In the genomic region with DNA sequence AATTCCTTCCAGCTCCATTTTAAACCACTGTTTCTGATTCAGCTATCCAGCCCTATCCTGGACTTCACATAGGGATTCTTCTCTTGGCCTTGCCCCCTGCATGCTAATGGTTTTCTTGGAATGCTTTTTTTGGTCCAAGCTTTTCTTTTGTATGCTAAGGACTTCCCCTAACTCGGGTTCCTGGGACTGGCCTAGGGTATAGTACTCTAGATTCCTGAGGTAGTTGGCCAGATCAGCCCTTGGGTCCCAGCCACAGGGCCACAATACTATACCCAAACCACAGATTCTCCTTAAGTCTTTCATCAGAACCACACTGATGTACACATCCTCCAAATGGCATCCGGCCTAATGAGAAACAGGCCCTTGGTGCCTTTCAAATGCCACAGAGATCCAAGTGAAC, we compare ENCODE assay signal across 2 cellular contexts.
TF ChIP-seq lines count a peak whose summit lies in the region.

No MANE protein-coding gene starts in this region.

TF ChIP-seq in SK-N-SH, 30 proteins besides CTCF, POLR2A, EP300 and RAD21 (continued from another document):
- TF ChIP-seq, protein P1, sequence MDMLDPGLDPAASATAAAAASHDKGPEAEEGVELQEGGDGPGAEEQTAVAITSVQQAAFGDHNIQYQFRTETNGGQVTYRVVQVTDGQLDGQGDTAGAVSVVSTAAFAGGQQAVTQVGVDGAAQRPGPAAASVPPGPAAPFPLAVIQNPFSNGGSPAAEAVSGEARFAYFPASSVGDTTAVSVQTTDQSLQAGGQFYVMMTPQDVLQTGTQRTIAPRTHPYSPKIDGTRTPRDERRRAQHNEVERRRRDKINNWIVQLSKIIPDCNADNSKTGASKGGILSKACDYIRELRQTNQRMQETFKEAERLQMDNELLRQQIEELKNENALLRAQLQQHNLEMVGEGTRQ (IDR thresholded peaks at IDR 0.05; ENCODE audit: borderline replicate concordance, low read depth, low read length) = no peak
- TF ChIP-seq, protein P2, sequence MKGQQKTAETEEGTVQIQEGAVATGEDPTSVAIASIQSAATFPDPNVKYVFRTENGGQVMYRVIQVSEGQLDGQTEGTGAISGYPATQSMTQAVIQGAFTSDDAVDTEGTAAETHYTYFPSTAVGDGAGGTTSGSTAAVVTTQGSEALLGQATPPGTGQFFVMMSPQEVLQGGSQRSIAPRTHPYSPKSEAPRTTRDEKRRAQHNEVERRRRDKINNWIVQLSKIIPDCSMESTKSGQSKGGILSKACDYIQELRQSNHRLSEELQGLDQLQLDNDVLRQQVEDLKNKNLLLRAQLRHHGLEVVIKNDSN (IDR thresholded peaks at IDR 0.05; ENCODE audit: borderline replicate concordance, low read depth) = no peak
- TF ChIP-seq POLR2AphosphoS5 (IDR thresholded peaks at IDR 0.05; ENCODE audit: low read depth, low read length) (peak; percentile 40; the same call in 1 of the 2 replicates), FOSL2 (IDR thresholded peaks at IDR 0.05; ENCODE audit: borderline replicate concordance, low read depth) (peak; percentile 17; the same call in 1 of the 2 replicates), FOXJ3 (CRISPR knock-in tag; IDR thresholded peaks at IDR 0.05) (no peak), RFX5 (IDR thresholded peaks at IDR 0.05; ENCODE audit: low read length) (no peak), RXRA (IDR thresholded peaks at IDR 0.05; ENCODE audit: borderline replicate concordance, low read depth) (no peak), MEF2A (IDR thresholded peaks at IDR 0.05; ENCODE audit: borderline replicate concordance, low read depth) (no peak), TCF12 (IDR thresholded peaks at IDR 0.05) (peak; percentile 91), GATA2 (CRISPR knock-in tag; IDR thresholded peaks at IDR 0.05) (no peak), JUND (IDR thresholded peaks at IDR 0.05) (peak; percentile 34), YY1 (IDR thresholded peaks at IDR 0.05; ENCODE audit: low read depth) (no peak), GABPA (IDR thresholded peaks at IDR 0.05; ENCODE audit: low read depth) (no peak), TEAD4 (IDR thresholded peaks at IDR 0.05; ENCODE audit: borderline replicate concordance, insufficient read depth) (0 out of 2 replicates have a peak, but pooled peaks have one; percentile 8), ELF1 (IDR thresholded peaks at IDR 0.05) (no peak)
- TF ChIP-seq, protein P3, sequence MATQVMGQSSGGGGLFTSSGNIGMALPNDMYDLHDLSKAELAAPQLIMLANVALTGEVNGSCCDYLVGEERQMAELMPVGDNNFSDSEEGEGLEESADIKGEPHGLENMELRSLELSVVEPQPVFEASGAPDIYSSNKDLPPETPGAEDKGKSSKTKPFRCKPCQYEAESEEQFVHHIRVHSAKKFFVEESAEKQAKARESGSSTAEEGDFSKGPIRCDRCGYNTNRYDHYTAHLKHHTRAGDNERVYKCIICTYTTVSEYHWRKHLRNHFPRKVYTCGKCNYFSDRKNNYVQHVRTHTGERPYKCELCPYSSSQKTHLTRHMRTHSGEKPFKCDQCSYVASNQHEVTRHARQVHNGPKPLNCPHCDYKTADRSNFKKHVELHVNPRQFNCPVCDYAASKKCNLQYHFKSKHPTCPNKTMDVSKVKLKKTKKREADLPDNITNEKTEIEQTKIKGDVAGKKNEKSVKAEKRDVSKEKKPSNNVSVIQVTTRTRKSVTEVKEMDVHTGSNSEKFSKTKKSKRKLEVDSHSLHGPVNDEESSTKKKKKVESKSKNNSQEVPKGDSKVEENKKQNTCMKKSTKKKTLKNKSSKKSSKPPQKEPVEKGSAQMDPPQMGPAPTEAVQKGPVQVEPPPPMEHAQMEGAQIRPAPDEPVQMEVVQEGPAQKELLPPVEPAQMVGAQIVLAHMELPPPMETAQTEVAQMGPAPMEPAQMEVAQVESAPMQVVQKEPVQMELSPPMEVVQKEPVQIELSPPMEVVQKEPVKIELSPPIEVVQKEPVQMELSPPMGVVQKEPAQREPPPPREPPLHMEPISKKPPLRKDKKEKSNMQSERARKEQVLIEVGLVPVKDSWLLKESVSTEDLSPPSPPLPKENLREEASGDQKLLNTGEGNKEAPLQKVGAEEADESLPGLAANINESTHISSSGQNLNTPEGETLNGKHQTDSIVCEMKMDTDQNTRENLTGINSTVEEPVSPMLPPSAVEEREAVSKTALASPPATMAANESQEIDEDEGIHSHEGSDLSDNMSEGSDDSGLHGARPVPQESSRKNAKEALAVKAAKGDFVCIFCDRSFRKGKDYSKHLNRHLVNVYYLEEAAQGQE (IDR thresholded peaks at IDR 0.05; ENCODE audit: low read depth, low read length) = peak; percentile 58; the same call in 1 of the 2 replicates
- TF ChIP-seq, protein P4, sequence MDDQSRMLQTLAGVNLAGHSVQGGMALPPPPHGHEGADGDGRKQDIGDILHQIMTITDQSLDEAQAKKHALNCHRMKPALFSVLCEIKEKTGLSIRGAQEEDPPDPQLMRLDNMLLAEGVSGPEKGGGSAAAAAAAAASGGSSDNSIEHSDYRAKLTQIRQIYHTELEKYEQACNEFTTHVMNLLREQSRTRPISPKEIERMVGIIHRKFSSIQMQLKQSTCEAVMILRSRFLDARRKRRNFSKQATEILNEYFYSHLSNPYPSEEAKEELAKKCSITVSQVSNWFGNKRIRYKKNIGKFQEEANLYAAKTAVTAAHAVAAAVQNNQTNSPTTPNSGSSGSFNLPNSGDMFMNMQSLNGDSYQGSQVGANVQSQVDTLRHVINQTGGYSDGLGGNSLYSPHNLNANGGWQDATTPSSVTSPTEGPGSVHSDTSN (IDR thresholded peaks at IDR 0.05) = no peak
- TF ChIP-seq, protein P5, sequence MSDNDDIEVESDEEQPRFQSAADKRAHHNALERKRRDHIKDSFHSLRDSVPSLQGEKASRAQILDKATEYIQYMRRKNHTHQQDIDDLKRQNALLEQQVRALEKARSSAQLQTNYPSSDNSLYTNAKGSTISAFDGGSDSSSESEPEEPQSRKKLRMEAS (IDR thresholded peaks at IDR 0.05; ENCODE audit: low read depth) = 0 out of 2 replicates have a peak, but pooled peaks have one; percentile 12
TF ChIP-seq in SK-N-SH: peak in this region for 7.

TF ChIP-seq in SK-N-SH treated with all-trans-retinoic acid at 6 μM for 48 hours, 23 proteins besides CTCF, POLR2A, EP300 and RAD21 (continued from another document):
- TF ChIP-seq, protein P6, sequence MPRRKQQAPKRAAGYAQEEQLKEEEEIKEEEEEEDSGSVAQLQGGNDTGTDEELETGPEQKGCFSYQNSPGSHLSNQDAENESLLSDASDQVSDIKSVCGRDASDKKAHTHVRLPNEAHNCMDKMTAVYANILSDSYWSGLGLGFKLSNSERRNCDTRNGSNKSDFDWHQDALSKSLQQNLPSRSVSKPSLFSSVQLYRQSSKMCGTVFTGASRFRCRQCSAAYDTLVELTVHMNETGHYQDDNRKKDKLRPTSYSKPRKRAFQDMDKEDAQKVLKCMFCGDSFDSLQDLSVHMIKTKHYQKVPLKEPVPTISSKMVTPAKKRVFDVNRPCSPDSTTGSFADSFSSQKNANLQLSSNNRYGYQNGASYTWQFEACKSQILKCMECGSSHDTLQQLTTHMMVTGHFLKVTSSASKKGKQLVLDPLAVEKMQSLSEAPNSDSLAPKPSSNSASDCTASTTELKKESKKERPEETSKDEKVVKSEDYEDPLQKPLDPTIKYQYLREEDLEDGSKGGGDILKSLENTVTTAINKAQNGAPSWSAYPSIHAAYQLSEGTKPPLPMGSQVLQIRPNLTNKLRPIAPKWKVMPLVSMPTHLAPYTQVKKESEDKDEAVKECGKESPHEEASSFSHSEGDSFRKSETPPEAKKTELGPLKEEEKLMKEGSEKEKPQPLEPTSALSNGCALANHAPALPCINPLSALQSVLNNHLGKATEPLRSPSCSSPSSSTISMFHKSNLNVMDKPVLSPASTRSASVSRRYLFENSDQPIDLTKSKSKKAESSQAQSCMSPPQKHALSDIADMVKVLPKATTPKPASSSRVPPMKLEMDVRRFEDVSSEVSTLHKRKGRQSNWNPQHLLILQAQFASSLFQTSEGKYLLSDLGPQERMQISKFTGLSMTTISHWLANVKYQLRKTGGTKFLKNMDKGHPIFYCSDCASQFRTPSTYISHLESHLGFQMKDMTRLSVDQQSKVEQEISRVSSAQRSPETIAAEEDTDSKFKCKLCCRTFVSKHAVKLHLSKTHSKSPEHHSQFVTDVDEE (CRISPR knock-in tag; IDR thresholded peaks at IDR 0.05) = no peak
- TF ChIP-seq CSDC2 (CRISPR knock-in tag; IDR thresholded peaks at IDR 0.05) = no peak
- TF ChIP-seq, protein P7, sequence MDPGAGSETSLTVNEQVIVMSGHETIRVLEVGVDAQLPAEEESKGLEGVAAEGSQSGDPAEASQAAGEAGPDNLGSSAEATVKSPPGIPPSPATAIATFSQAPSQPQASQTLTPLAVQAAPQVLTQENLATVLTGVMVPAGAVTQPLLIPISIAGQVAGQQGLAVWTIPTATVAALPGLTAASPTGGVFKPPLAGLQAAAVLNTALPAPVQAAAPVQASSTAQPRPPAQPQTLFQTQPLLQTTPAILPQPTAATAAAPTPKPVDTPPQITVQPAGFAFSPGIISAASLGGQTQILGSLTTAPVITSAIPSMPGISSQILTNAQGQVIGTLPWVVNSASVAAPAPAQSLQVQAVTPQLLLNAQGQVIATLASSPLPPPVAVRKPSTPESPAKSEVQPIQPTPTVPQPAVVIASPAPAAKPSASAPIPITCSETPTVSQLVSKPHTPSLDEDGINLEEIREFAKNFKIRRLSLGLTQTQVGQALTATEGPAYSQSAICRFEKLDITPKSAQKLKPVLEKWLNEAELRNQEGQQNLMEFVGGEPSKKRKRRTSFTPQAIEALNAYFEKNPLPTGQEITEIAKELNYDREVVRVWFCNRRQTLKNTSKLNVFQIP (CRISPR knock-in tag; IDR thresholded peaks at IDR 0.05; ENCODE audit: borderline replicate concordance, low read depth) = no peak
- TF ChIP-seq BACH2 (CRISPR knock-in tag; IDR thresholded peaks at IDR 0.05; ENCODE audit: borderline replicate concordance) = no peak
- no peak for TF ChIP-seq ZNF70 (CRISPR knock-in tag; IDR thresholded peaks at IDR 0.05)
- TF ChIP-seq RARB (CRISPR knock-in tag; IDR thresholded peaks at IDR 0.05) = no peak
- no peak for TF ChIP-seq TCF4 (CRISPR knock-in tag; IDR thresholded peaks at IDR 0.05; ENCODE audit: borderline replicate concordance)
- no peak for TF ChIP-seq ZFP3 (CRISPR knock-in tag; IDR thresholded peaks at IDR 0.05)
- TF ChIP-seq, protein P8, sequence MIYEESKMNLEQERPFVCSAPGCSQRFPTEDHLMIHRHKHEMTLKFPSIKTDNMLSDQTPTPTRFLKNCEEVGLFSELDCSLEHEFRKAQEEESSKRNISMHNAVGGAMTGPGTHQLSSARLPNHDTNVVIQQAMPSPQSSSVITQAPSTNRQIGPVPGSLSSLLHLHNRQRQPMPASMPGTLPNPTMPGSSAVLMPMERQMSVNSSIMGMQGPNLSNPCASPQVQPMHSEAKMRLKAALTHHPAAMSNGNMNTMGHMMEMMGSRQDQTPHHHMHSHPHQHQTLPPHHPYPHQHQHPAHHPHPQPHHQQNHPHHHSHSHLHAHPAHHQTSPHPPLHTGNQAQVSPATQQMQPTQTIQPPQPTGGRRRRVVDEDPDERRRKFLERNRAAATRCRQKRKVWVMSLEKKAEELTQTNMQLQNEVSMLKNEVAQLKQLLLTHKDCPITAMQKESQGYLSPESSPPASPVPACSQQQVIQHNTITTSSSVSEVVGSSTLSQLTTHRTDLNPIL (CRISPR knock-in tag; IDR thresholded peaks at IDR 0.05; ENCODE audit: low read depth) = no peak
- no peak for TF ChIP-seq ISL1 (CRISPR knock-in tag; IDR thresholded peaks at IDR 0.05)
- TF ChIP-seq, protein P9, sequence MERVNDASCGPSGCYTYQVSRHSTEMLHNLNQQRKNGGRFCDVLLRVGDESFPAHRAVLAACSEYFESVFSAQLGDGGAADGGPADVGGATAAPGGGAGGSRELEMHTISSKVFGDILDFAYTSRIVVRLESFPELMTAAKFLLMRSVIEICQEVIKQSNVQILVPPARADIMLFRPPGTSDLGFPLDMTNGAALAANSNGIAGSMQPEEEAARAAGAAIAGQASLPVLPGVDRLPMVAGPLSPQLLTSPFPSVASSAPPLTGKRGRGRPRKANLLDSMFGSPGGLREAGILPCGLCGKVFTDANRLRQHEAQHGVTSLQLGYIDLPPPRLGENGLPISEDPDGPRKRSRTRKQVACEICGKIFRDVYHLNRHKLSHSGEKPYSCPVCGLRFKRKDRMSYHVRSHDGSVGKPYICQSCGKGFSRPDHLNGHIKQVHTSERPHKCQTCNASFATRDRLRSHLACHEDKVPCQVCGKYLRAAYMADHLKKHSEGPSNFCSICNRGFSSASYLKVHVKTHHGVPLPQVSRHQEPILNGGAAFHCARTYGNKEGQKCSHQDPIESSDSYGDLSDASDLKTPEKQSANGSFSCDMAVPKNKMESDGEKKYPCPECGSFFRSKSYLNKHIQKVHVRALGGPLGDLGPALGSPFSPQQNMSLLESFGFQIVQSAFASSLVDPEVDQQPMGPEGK (CRISPR knock-in tag; IDR thresholded peaks at IDR 0.05; ENCODE audit: borderline replicate concordance) = no peak
- TF ChIP-seq ESRRG (CRISPR knock-in tag; IDR thresholded peaks at IDR 0.05) = no peak
- no peak for TF ChIP-seq ZFP30 (CRISPR knock-in tag; IDR thresholded peaks at IDR 0.05)
